13 cellular contexts compared by ENCODE assay signal in the genomic region with DNA sequence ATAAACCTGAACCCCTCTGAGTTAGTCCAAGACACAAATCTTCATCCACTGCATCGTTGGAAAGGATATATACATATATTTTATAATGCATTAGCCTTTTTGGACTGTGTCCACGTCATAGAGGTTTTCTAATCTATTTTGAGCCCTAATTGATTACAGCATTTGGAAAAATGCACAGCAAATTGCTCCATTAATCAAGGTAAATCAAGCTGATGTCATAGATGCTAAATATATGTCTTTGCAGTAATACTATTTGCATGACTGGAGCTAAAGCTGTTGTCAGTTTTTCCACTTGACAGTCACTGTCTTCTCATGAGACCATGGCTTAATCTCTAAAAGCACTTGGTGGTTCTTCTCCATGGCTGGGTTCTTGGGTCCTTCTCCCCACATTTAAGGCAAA.
DNase-seq lines count a peak whose midpoint lies in the region; ATAC-seq and TF ChIP-seq lines count a peak whose summit lies in the region.
"Had no signal": no experiment of that assay in that cellular context is flagged by ENCODE, and none has a peak within 500 bp of the region (broad histone marks: within the 10 kb centered on the region; RNA-seq: fewer than 3 reads in every experiment).

No MANE protein-coding gene starts in this region.

- peak overlapping the region; percentile 47 for H3K27ac Mint-ChIP-seq in HFFc6
- H3K27ac Mint-ChIP-seq: B cell; CD8-positive, alpha-beta memory T cell had no signal

- peaks cover 49% of the 10 kb centered on the region for H3K4me1 Mint-ChIP-seq in HFFc6 (ENCODE audit: low read depth)
- H3K4me1 Mint-ChIP-seq: B cell; CD8-positive, alpha-beta memory T cell had no signal

- H3K27me3 Mint-ChIP-seq in HFFc6 (ENCODE audit: insufficient read depth), result no peaks in the 10 kb centered on the region; the same call in 1 of the 2 replicates

- peak; percentile 70 for ATAC-seq in SK-N-SH treated with all-trans-retinoic acid at 6 μM for 48 hours
- ATAC-seq in Right ventricle myocardium inferior, result no peak
- ATAC-seq in GM21381 (IDR thresholded peaks at IDR 0.05; ENCODE audit: unreplicated experiment), result no peak

- H3K4me3 Mint-ChIP-seq in HFFc6, result no peak overlapping the region; the same call in 1 of the 2 replicates
- H3K4me3 Mint-ChIP-seq: B cell; CD8-positive, alpha-beta memory T cell had no signal

- DNase-seq in NCI-H1694 treated with DMSO at 0.1 percent for 48 hours (lab: John Stamatoyannopoulos, UW) (peak; percentile 3), NCI-H1694 (lab: John Stamatoyannopoulos, UW) (no peak), HFFc6 (no peak), Right ventricle myocardium inferior (ENCODE audit: missing footprints) (no peak), ureter (ENCODE audit: low spot score) (no peak)
- DNase-seq: CD8-positive, alpha-beta memory T cell; COR-L47; GDM1; HCEC 1CT; KG1 had no signal

- peaks cover 15% of the 10 kb centered on the region; the same call in 1 of the 2 replicates for H3K36me3 Mint-ChIP-seq in HFFc6 (ENCODE audit: low read depth)
- H3K36me3 Mint-ChIP-seq: CD8-positive, alpha-beta memory T cell had no signal

- no peak for TF ChIP-seq CTCF in HFFc6 (IDR thresholded peaks at IDR 0.05)

- intact Hi-C loops in Right ventricle myocardium inferior (cut with DNase I), result no loop called here

- no peaks in the 10 kb centered on the region for H3K9me3 Mint-ChIP-seq in HFFc6
- H3K9me3 Mint-ChIP-seq: CD8-positive, alpha-beta memory T cell had no signal

TF ChIP-seq in SK-N-SH treated with all-trans-retinoic acid at 6 μM for 48 hours, 23 proteins besides CTCF, POLR2A, EP300 and RAD21:
- TF ChIP-seq CSDC2 (CRISPR knock-in tag; IDR thresholded peaks at IDR 0.05), result peak; percentile 54; the same call in 1 of the 2 replicates
- TF ChIP-seq, protein P1, sequence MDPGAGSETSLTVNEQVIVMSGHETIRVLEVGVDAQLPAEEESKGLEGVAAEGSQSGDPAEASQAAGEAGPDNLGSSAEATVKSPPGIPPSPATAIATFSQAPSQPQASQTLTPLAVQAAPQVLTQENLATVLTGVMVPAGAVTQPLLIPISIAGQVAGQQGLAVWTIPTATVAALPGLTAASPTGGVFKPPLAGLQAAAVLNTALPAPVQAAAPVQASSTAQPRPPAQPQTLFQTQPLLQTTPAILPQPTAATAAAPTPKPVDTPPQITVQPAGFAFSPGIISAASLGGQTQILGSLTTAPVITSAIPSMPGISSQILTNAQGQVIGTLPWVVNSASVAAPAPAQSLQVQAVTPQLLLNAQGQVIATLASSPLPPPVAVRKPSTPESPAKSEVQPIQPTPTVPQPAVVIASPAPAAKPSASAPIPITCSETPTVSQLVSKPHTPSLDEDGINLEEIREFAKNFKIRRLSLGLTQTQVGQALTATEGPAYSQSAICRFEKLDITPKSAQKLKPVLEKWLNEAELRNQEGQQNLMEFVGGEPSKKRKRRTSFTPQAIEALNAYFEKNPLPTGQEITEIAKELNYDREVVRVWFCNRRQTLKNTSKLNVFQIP (CRISPR knock-in tag; IDR thresholded peaks at IDR 0.05; ENCODE audit: borderline replicate concordance, low read depth), result no peak
- TF ChIP-seq GLIS3 (CRISPR knock-in tag; IDR thresholded peaks at IDR 0.05), result peak; percentile 79; the same call in 1 of the 2 replicates
- peak; percentile 84 for TF ChIP-seq ZFP3 (CRISPR knock-in tag; IDR thresholded peaks at IDR 0.05)
- peak; percentile 96 for TF ChIP-seq ISL1 (CRISPR knock-in tag; IDR thresholded peaks at IDR 0.05)
- TF ChIP-seq TOX (CRISPR knock-in tag; IDR thresholded peaks at IDR 0.05; ENCODE audit: borderline replicate concordance), result peak; percentile 78; the same call in 1 of the 2 replicates
- no peak; the same call in 1 of the 2 replicates for TF ChIP-seq PATZ1 (CRISPR knock-in tag; IDR thresholded peaks at IDR 0.05; ENCODE audit: borderline replicate concordance)
- TF ChIP-seq ZC3H10 (CRISPR knock-in tag; IDR thresholded peaks at IDR 0.05), result peak; percentile 99
- TF ChIP-seq ARNTL (CRISPR knock-in tag; IDR thresholded peaks at IDR 0.05; ENCODE audit: borderline replicate concordance, low read depth), result no peak
- TF ChIP-seq CREB5 (CRISPR knock-in tag; IDR thresholded peaks at IDR 0.05; ENCODE audit: low read depth), result peak; percentile 84
- no peak for TF ChIP-seq TCF4 (CRISPR knock-in tag; IDR thresholded peaks at IDR 0.05; ENCODE audit: borderline replicate concordance)
- no peak for TF ChIP-seq ZNF70 (CRISPR knock-in tag; IDR thresholded peaks at IDR 0.05)
- TF ChIP-seq OSR1 (CRISPR knock-in tag; IDR thresholded peaks at IDR 0.05), result no peak
- peak; percentile 81 for TF ChIP-seq SNAI2 (CRISPR knock-in tag; IDR thresholded peaks at IDR 0.05)
- no peak for TF ChIP-seq ZNF565 (CRISPR knock-in tag; conservative IDR thresholded peaks at IDR 0.05; ENCODE audit: low read depth)
- no peak for TF ChIP-seq ESRRG (CRISPR knock-in tag; IDR thresholded peaks at IDR 0.05)
